ENCODE assay signal across 8 cellular contexts in the genomic region with DNA sequence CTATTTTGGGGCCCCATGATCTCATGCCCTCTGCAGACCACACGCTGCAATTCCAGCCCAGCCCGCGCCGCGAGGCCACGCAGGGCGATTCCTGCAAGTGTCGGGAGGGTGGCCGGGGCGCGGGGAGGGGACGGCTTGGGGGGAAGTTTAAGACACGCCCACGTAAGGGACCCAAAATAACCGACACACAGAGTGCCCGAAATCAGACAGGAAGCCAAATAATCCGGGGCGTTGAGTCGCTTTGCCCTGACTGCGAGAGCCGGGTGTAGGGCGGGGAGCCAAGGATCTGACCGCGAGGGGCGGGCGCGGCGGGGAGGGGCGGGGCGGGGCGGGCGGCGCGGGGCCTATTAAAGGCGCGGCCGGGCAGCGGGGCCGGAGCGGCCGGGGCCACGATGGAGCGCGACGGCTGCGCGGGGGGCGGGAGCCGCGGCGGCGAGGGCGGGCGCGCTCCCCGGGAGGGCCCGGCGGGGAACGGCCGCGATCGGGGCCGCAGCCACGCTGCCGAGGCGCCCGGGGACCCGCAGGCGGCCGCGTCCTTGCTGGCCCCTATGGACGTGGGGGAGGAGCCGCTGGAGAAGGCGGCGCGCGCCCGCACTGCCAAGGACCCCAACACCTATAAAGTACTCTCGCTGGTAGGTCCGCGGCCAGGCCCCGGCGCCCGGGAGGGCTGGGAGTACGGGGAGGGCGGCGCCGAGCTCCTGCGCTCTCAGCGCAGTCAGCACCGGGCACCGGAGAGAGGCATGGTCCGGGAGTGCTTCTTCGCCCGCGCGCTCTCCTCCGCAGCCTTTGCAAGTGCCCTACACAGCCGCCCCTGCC. TPM values are rescaled to one million over a fixed set of nuclear protein-coding genes. Genes with fewer than 3 reads are reported as not detected.
DNase-seq lines count a peak whose midpoint lies in the region; ATAC-seq, FAIRE-seq and TF ChIP-seq lines count a peak whose summit lies in the region.

ENPP1 (plus strand) TSS at position 377 of the 816 bp plus-strand sequence; CDS start at position 393, 16 bp downstream.

- no peak for FAIRE-seq in GM12892 (lab: Jason Lieb, UNC)

- peak within 1 kb of the TSS in 1 of 2 donors; percentile 58 for H3K9ac ChIP-seq in liver (ENCODE audit: low read depth in 1 of 2, low read length in 2 of 2)

- no peak for TF ChIP-seq POLR2A in GM12892 (IDR thresholded peaks at IDR 0.05; ENCODE audit: low read depth, low read length)

- peaks cover 0 to 20% (median 10%) of the 10 kb centered on the region in 4 donors for H3K4me1 ChIP-seq in liver (ENCODE audit: control insufficient read depth in 4 of 4, insufficient read depth in 4 of 4, low read length in 3 of 4)

- peak within 1 kb of the TSS in 42 of 59 donors; percentile 0 to 77 (median 48) for H3K27ac ChIP-seq in dorsolateral prefrontal cortex
- H3K27ac ChIP-seq in liver (ENCODE audit: low read depth in 1 of 2, low read length in 2 of 2): peak within 1 kb of the TSS; percentile 58 to 83

- WGBS in liver: under 1% methylated on average over 99 of the region's 99 CpGs

- peak; percentile 28 to 65 for TF ChIP-seq RAD21 in liver (IDR thresholded peaks at IDR 0.05)

- no peaks in the 10 kb centered on the region for H3K36me3 ChIP-seq in liver (ENCODE audit: control insufficient read depth in 4 of 4, insufficient read depth in 3 of 4, low read depth in 1 of 4, low read length in 3 of 4)

- peak in 44 of 56 donors; percentile 7 to 52 (median 34) for TF ChIP-seq CTCF in dorsolateral prefrontal cortex (IDR thresholded peaks at IDR 0.05 in 54 of 56, conservative IDR thresholded peaks at IDR 0.05 in 2 of 56; ENCODE audit: low read depth in 1 of 56, partially characterized antibody in 56 of 56)
- peak; percentile 25 for TF ChIP-seq CTCF in liver (IDR thresholded peaks at IDR 0.05; ENCODE audit: low read depth, low read length, missing input control)

- peak; percentile 30 for DNase-seq in GM12892 (ENCODE audit: insufficient read length)
- peak; percentile 84 to 85 for DNase-seq in NCI-H524 (lab: John Stamatoyannopoulos, UW)
- peak; percentile 12 to 13 for DNase-seq in activated CD4-positive, alpha-beta T cell treated with anti-CD3 and anti-CD28 coated beads, Interleukin-2, amount 50 U/mL, for 4 hours
- DNase-seq in dorsolateral prefrontal cortex: peak; percentile 57 to 79 (median 70)
- DNase-seq in stimulated activated CD4-positive, alpha-beta T cell treated with anti-CD3 and anti-CD28 coated beads, Interleukin-4, amount 100 ng/mL, for 1 hour: peak; percentile 34

- H3K4me3 ChIP-seq in dorsolateral prefrontal cortex (peak within 1 kb of the TSS; percentile 56 to 88 (median 76)), liver (ENCODE audit: low read depth in 1 of 3, low read length in 3 of 3) (peak within 1 kb of the TSS; percentile 34 to 96 (median 86))

- H3K9me3 ChIP-seq in liver (ENCODE audit: control insufficient read depth in 4 of 4, low read length in 3 of 4): no peaks in the 10 kb centered on the region

- intact Hi-C loops in dorsolateral prefrontal cortex (cut with DNase I): loop anchor here in 1 of 2 donors (2.0 to 5.0 kb wide), 2 partner anchors 111 to 179 kb away; partner anchors contain the start of gene MED23

- H3K27me3 ChIP-seq in dorsolateral prefrontal cortex (no peaks in the 10 kb centered on the region), liver (ENCODE audit: control insufficient read depth in 4 of 4, insufficient read depth in 4 of 4, low read length in 3 of 4) (no peaks in the 10 kb centered on the region)

- ATAC-seq in HG02870 (IDR thresholded peaks at IDR 0.05; ENCODE audit: unreplicated experiment) (peak; percentile 56), HG03097 (IDR thresholded peaks at IDR 0.05; ENCODE audit: low FRiP score, unreplicated experiment) (no peak)

TF ChIP-seq in liver, 16 proteins besides CTCF, POLR2A, EP300 and RAD21:
- TF ChIP-seq MAX (IDR thresholded peaks at IDR 0.05): no peak
- TF ChIP-seq NR2F2 (IDR thresholded peaks at IDR 0.05): no peak
- TF ChIP-seq EGR1 (IDR thresholded peaks at IDR 0.05; ENCODE audit: low read depth in 2 of 2): no peak
- TF ChIP-seq HNF4A (conservative IDR thresholded peaks at IDR 0.05): peak in 1 of 2 donors; percentile 5
- TF ChIP-seq TAF1 (conservative IDR thresholded peaks at IDR 0.05): no peak
- TF ChIP-seq, protein P1, sequence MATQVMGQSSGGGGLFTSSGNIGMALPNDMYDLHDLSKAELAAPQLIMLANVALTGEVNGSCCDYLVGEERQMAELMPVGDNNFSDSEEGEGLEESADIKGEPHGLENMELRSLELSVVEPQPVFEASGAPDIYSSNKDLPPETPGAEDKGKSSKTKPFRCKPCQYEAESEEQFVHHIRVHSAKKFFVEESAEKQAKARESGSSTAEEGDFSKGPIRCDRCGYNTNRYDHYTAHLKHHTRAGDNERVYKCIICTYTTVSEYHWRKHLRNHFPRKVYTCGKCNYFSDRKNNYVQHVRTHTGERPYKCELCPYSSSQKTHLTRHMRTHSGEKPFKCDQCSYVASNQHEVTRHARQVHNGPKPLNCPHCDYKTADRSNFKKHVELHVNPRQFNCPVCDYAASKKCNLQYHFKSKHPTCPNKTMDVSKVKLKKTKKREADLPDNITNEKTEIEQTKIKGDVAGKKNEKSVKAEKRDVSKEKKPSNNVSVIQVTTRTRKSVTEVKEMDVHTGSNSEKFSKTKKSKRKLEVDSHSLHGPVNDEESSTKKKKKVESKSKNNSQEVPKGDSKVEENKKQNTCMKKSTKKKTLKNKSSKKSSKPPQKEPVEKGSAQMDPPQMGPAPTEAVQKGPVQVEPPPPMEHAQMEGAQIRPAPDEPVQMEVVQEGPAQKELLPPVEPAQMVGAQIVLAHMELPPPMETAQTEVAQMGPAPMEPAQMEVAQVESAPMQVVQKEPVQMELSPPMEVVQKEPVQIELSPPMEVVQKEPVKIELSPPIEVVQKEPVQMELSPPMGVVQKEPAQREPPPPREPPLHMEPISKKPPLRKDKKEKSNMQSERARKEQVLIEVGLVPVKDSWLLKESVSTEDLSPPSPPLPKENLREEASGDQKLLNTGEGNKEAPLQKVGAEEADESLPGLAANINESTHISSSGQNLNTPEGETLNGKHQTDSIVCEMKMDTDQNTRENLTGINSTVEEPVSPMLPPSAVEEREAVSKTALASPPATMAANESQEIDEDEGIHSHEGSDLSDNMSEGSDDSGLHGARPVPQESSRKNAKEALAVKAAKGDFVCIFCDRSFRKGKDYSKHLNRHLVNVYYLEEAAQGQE (IDR thresholded peaks at IDR 0.05): peak; percentile 62
- no peak for TF ChIP-seq JUND (IDR thresholded peaks at IDR 0.05)
- TF ChIP-seq FOXA2 (IDR thresholded peaks at IDR 0.05): no peak
TF ChIP-seq in liver: peak in this region for 2.

RNA-seq across cellular contexts. Expression of gene ENPP1, which starts in this region (rescaled TPM):
- not detected for polyA plus RNA-seq in GM12892 (2012; ENCODE audit: missing spikeins)
- total RNA-seq in dorsolateral prefrontal cortex (1 to 10 TPM in 115 of 120 experiments, under 1 TPM in 5; 0.87 to 5.2 (median 1.6) TPM), liver (10 to 100 TPM; 27.2 to 53.1 TPM)
- 10 to 100 TPM in 1 of 2 donors, 1 to 10 TPM in 1; 9.5 to 35.1 TPM for polyA plus RNA-seq in liver

Comparison
In these comparisons a context has a peak if more than half of its experiments do, and no peak if none do; other contexts are left out.
1. RNA of gene ENPP1 (total RNA-seq): 27.2 to 53.1 TPM in liver; 0.87 to 5.2 TPM in dorsolateral prefrontal cortex; every median in the first group is over 4 times any median in the second.
2. DNase-seq: peak in every context shown above with its lines; median percentile 84 in NCI-H524; 70 in dorsolateral prefrontal cortex; 34 in stimulated activated CD4-positive, alpha-beta T cell treated with anti-CD3 and anti-CD28 coated beads, Interleukin-4, amount 100 ng/mL, for 1 hour; 30 in GM12892; 12 in activated CD4-positive, alpha-beta T cell treated with anti-CD3 and anti-CD28 coated beads, Interleukin-2, amount 50 U/mL, for 4 hours.